17 cellular contexts compared by ENCODE assay signal in genomic region chr3:90011136-90011535, GRCh38.
DNase-seq lines count a peak whose midpoint lies in the region; ATAC-seq, FAIRE-seq and TF ChIP-seq lines count a peak whose summit lies in the region.
"Had no signal": no experiment of that assay in that cellular context is flagged by ENCODE, and none has a peak within 500 bp of the region (broad histone marks: within the 10 kb centered on the region; RNA-seq: fewer than 3 reads in every experiment).

No MANE protein-coding gene starts in this region.

- CTCF ChIA-PET in H1 (lab: Charles Lee; ENCODE audit: partially characterized antibody): interaction anchor here (1.3 kb wide), 2 partner anchors 20 to 81 kb away, joined by 3 read pairs; no protein-coding TSS in a partner anchor

- H4K5ac ChIP-seq in H1 (ENCODE audit: insufficient read length, low read depth, low read length): no peak overlapping the region
- no peak overlapping the region for H4K5ac ChIP-seq in mesendoderm (ENCODE audit: low read length)

- 83% methylated on average over 5 of the region's 5 CpGs; no CpG with 5 or more reads in 1 of the 2 experiments for WGBS in H1 (ENCODE audit: extremely low coverage in 1 of 2, insufficient coverage in 1 of 2, insufficient read length in 1 of 2, insufficient replicate concordance in 2 of 2, low coverage in 1 of 2, low lambda C conversion rate in 2 of 2, missing lambda C conversion rate in 1 of 2), 2 experiments
- no CpG with 5 or more reads among the region's 5 CpGs for WGBS in mesendoderm (ENCODE audit: extremely low coverage, insufficient coverage, low lambda C conversion rate)
- WGBS in thyroid gland, 2 donors: 13% methylated on average over 5 of the region's 5 CpGs

- H3K27ac Mint-ChIP-seq in effector memory CD8-positive, alpha-beta T cell: no peak overlapping the region
- H3K27ac Mint-ChIP-seq: activated CD4-positive, alpha-beta T cell treated with anti-CD3 and anti-CD28 coated beads for 36 hours; activated naive CD8-positive, alpha-beta T cell treated with anti-CD3 and anti-CD28 coated beads, Interleukin-2, amount 50 U/mL, for 24 hours; immature natural killer cell; T-helper 1 cell treated with Interleukin-12 subunit alpha and Interleukin-12 subunit beta and Interleukin-4 antibody, amounts not matched to agents 30 μg/mL and 1 μg/mL, for 36 hours had no signal

- intact Hi-C loops in thyroid gland (cut with DNase I): no loop called here

- no peak overlapping the region for H3K14ac ChIP-seq in H1 (ENCODE audit: insufficient read length)

- TF ChIP-seq EP300 in H1 (IDR thresholded peaks at IDR 0.05; ENCODE audit: borderline replicate concordance in 1 of 2, low read depth in 2 of 2, low read length in 2 of 2): no peak

- no peaks in the 10 kb centered on the region for H3K27me3 ChIP-seq in H1 (replicated peaks in 1 of 4; ENCODE audit: control insufficient read depth in 3 of 4, extremely low read depth in 1 of 4, insufficient read depth in 3 of 4, low read length in 3 of 4)
- H3K27me3 ChIP-seq in mesendoderm (ENCODE audit: insufficient read depth, low read length, poor library complexity): no peaks in the 10 kb centered on the region
- no peaks in the 10 kb centered on the region for H3K27me3 ChIP-seq in thyroid gland

- TF ChIP-seq CTCF in H1 (IDR thresholded peaks at IDR 0.05; ENCODE audit: control extremely low read depth in 1 of 3, insufficient read depth in 1 of 3, low read depth in 1 of 3, low read length in 3 of 3) (no peak), thyroid gland (IDR thresholded peaks at IDR 0.05) (no peak)

- no peaks in the 10 kb centered on the region for H3K27me3 Mint-ChIP-seq in effector memory CD8-positive, alpha-beta T cell
- H3K27me3 Mint-ChIP-seq: activated CD4-positive, alpha-beta T cell treated with anti-CD3 and anti-CD28 coated beads for 36 hours; activated naive CD8-positive, alpha-beta T cell treated with anti-CD3 and anti-CD28 coated beads, Interleukin-2, amount 50 U/mL, for 24 hours had no signal

- no peak for TF ChIP-seq POLR2A in H1 (IDR thresholded peaks at IDR 0.05; ENCODE audit: control extremely low read depth in 1 of 2, low read depth in 2 of 2, low read length in 2 of 2)
- no peak for TF ChIP-seq POLR2A in thyroid gland (IDR thresholded peaks at IDR 0.05)

- H3K4me2 ChIP-seq in H1 (ENCODE audit: insufficient read depth in 1 of 2, low read depth in 2 of 2, low read length in 2 of 2) (no peak overlapping the region), mesendoderm (ENCODE audit: low read length) (no peak overlapping the region)

- H4K91ac ChIP-seq in H1 (replicated peaks; ENCODE audit: insufficient read length, low read length): no peak overlapping the region

- H2BK12ac ChIP-seq in H1 (ENCODE audit: low read depth, low read length): peak overlapping the region; percentile 28; the same call in 1 of the 2 replicates

- peaks cover 5 to 15% of the 10 kb centered on the region in 2 donors for H3K9me3 Mint-ChIP-seq in effector memory CD8-positive, alpha-beta T cell
- H3K9me3 Mint-ChIP-seq: activated naive CD8-positive, alpha-beta T cell treated with anti-CD3 and anti-CD28 coated beads, Interleukin-2, amount 50 U/mL, for 24 hours had no signal

- DNase-seq in NCI-H1092 treated with DMSO at 0.1 percent for 48 hours (lab: John Stamatoyannopoulos, UW): peak; percentile 13
- no peak for DNase-seq in NCI-H1092 (lab: John Stamatoyannopoulos, UW)
- DNase-seq in H1 (ENCODE audit: low read depth in 1 of 2, low spot score in 2 of 2): no peak
- no peak for DNase-seq in mesendoderm
- peak; percentile 3 to 17 for DNase-seq in thyroid gland
- DNase-seq in NCI-H524 treated with DMSO at 0.1 percent for 48 hours (lab: John Stamatoyannopoulos, UW): no peak
- no peak for DNase-seq in effector memory CD8-positive, alpha-beta T cell
- DNase-seq in NCI-H1105 (lab: John Stamatoyannopoulos, UW): no peak
- DNase-seq: activated CD4-positive, alpha-beta T cell treated with anti-CD3 and anti-CD28 coated beads for 36 hours; activated naive CD8-positive, alpha-beta T cell treated with anti-CD3 and anti-CD28 coated beads, Interleukin-2, amount 50 U/mL, for 24 hours; activated T-cell treated with anti-CD3 and anti-CD28 coated beads, Interleukin-2, amount 50 U/mL, for 1 hour; immature natural killer cell; NCI-H1105 treated with DMSO at 0.1 percent for 48 hours; stimulated activated naive CD8-positive, alpha-beta T cell treated with anti-CD3 and anti-CD28 coated beads, Interleukin-15, Interleukin-2, amounts not matched to agents 100 U/mL and 50 U/mL, for 24 hours had no signal

- no peaks in the 10 kb centered on the region; a peak in 1 of 4 replicates for H3K9me3 ChIP-seq in H1 (ENCODE audit: insufficient read depth in 2 of 2, low read depth in 1 of 2, low read length in 1 of 2)
- no peaks in the 10 kb centered on the region for H3K9me3 ChIP-seq in thyroid gland

- H3K4me1 ChIP-seq in H1 (replicated peaks in 1 of 4; ENCODE audit: control insufficient read depth in 3 of 4, insufficient read depth in 4 of 4, low read length in 3 of 4) (peaks cover 0 to 3% (median 1%) of the 10 kb centered on the region in 4 experiments; a peak in 1 of 7 replicates), mesendoderm (ENCODE audit: control insufficient read depth, low read depth, low read length) (no peaks in the 10 kb centered on the region), thyroid gland (peaks cover 0 to 6% of the 10 kb centered on the region in 2 donors)

- ATAC-seq in effector memory CD8-positive, alpha-beta T cell (replicated peaks): no peak
- ATAC-seq: activated CD4-positive, alpha-beta T cell treated with anti-CD3 and anti-CD28 coated beads for 36 hours; activated naive CD8-positive, alpha-beta T cell treated with anti-CD3 and anti-CD28 coated beads, Interleukin-2, amount 50 U/mL, for 24 hours; Panc1; stimulated activated naive CD8-positive, alpha-beta T cell treated with anti-CD3 and anti-CD28 coated beads, Interleukin-15, Interleukin-2, amounts not matched to agents 100 U/mL and 50 U/mL, for 24 hours had no signal

- peaks cover 3% of the 10 kb centered on the region for H3K36me3 Mint-ChIP-seq in effector memory CD8-positive, alpha-beta T cell (ENCODE audit: insufficient read depth)

- no peak overlapping the region for H3K4ac ChIP-seq in H1 (replicated peaks; ENCODE audit: insufficient read length, low read depth, low read length)
- H3K4ac ChIP-seq in mesendoderm (ENCODE audit: low read depth, low read length): peak overlapping the region; percentile 75

- H3K27ac ChIP-seq in H1 (ENCODE audit: low read depth, low read length) (no peak overlapping the region; the same call in 1 of the 2 replicates), mesendoderm (ENCODE audit: low read depth, low read length) (no peak overlapping the region), thyroid gland (no peak overlapping the region)

- no peak overlapping the region for H2BK20ac ChIP-seq in H1 (ENCODE audit: low read length)

- H3K18ac ChIP-seq in H1 (ENCODE audit: extremely low read depth, low read length) (no peak overlapping the region), mesendoderm (ENCODE audit: low read length) (no peak overlapping the region)

- no peak overlapping the region for H3K56ac ChIP-seq in H1 (replicated peaks; ENCODE audit: insufficient read length, low read depth, low read length)
- no peak overlapping the region for H3K56ac ChIP-seq in mesendoderm (ENCODE audit: low read length)

- FAIRE-seq in H1 (lab: Jason Lieb, UNC): no peak
- FAIRE-seq: frontal cortex had no signal

- TF ChIP-seq RAD21 in H1 (IDR thresholded peaks at IDR 0.05 in 1 of 2, conservative IDR thresholded peaks at IDR 0.05 in 1 of 2; ENCODE audit: low read depth in 2 of 2, low read length in 2 of 2): no peak

- H3K36me3 ChIP-seq in H1 (ENCODE audit: control insufficient read depth in 2 of 4, insufficient read depth in 4 of 4, low read length in 3 of 4): no peaks in the 10 kb centered on the region
- H3K36me3 ChIP-seq in mesendoderm (ENCODE audit: control insufficient read depth, insufficient read depth, low read length): no peaks in the 10 kb centered on the region
- H3K36me3 ChIP-seq in thyroid gland: no peaks in the 10 kb centered on the region

- H2BK15ac ChIP-seq in H1 (ENCODE audit: low read length) (no peak overlapping the region), mesendoderm (replicated peaks; ENCODE audit: low read depth) (no peak overlapping the region)

- no peak overlapping the region for H4K8ac ChIP-seq in H1 (ENCODE audit: extremely low read depth, insufficient read depth, low read length)
- no peak overlapping the region for H4K8ac ChIP-seq in mesendoderm (ENCODE audit: low read depth, low read length)

- H2AFZ ChIP-seq in H1 (ENCODE audit: low read length): peak overlapping the region; percentile 86

- no peak overlapping the region for H3K4me3 ChIP-seq in H1 (ENCODE audit: extremely low read depth in 1 of 4, insufficient read depth in 2 of 4, low read depth in 3 of 4, low read length in 4 of 4)
- H3K4me3 ChIP-seq in mesendoderm (ENCODE audit: low read length): no peak overlapping the region
- H3K4me3 ChIP-seq in thyroid gland (replicated peaks in 1 of 3): no peak overlapping the region

- no peak overlapping the region for H2BK5ac ChIP-seq in H1 (ENCODE audit: low read depth, low read length)
- no peak overlapping the region for H2BK5ac ChIP-seq in mesendoderm (ENCODE audit: low read length)

- H3K9ac ChIP-seq in H1 (replicated peaks in 1 of 4; ENCODE audit: extremely low read depth in 1 of 4, low read depth in 3 of 4, low read length in 3 of 4): no peak overlapping the region
- no peak overlapping the region for H3K9ac ChIP-seq in mesendoderm (ENCODE audit: low read length)

- no peaks in the 10 kb centered on the region for H3K4me1 Mint-ChIP-seq in effector memory CD8-positive, alpha-beta T cell (ENCODE audit: low read depth in 2 of 2)
- H3K4me1 Mint-ChIP-seq: activated CD4-positive, alpha-beta T cell treated with anti-CD3 and anti-CD28 coated beads for 36 hours; activated naive CD8-positive, alpha-beta T cell treated with anti-CD3 and anti-CD28 coated beads, Interleukin-2, amount 50 U/mL, for 24 hours; immature natural killer cell had no signal

- H2AK5ac ChIP-seq in H1 (ENCODE audit: low read depth, low read length) (no peak overlapping the region), mesendoderm (ENCODE audit: low read length) (no peak overlapping the region)

- H3K23me2 ChIP-seq in H1 (ENCODE audit: low read depth, low read length): no peaks in the 10 kb centered on the region

- H3K23ac ChIP-seq in H1 (ENCODE audit: insufficient read length): no peak overlapping the region
- no peak overlapping the region for H3K23ac ChIP-seq in mesendoderm (ENCODE audit: low read length)

- POLR2A ChIA-PET in H1 (lab: Charles Lee; ENCODE audit: partially characterized antibody): no interaction called here

- no peak overlapping the region for H3K4me3 Mint-ChIP-seq in effector memory CD8-positive, alpha-beta T cell
- H3K4me3 Mint-ChIP-seq: activated CD4-positive, alpha-beta T cell treated with anti-CD3 and anti-CD28 coated beads for 36 hours; activated naive CD8-positive, alpha-beta T cell treated with anti-CD3 and anti-CD28 coated beads, Interleukin-2, amount 50 U/mL, for 24 hours; immature natural killer cell; T-helper 1 cell treated with Interleukin-12 subunit alpha and Interleukin-12 subunit beta and Interleukin-4 antibody, amounts not matched to agents 30 μg/mL and 1 μg/mL, for 36 hours had no signal

- no peaks in the 10 kb centered on the region for H3K79me2 ChIP-seq in H1 (ENCODE audit: control insufficient read depth in 1 of 2, insufficient read depth in 2 of 2, low read length in 2 of 2)
- H3K79me2 ChIP-seq in mesendoderm (ENCODE audit: control insufficient read depth, insufficient read depth, low read length): no peaks in the 10 kb centered on the region

- no peaks in the 10 kb centered on the region for H4K20me1 ChIP-seq in H1 (replicated peaks in 1 of 2; ENCODE audit: control insufficient read depth in 1 of 2, insufficient read depth in 2 of 2, low read length in 2 of 2)

- H2BK120ac ChIP-seq in H1 (replicated peaks; ENCODE audit: low read depth, low read length): no peak overlapping the region
- H2BK120ac ChIP-seq in mesendoderm (ENCODE audit: low read depth, low read length): peak overlapping the region; percentile 82

- H3K79me1 ChIP-seq in H1 (ENCODE audit: low read depth, low read length): no peaks in the 10 kb centered on the region
- H3K79me1 ChIP-seq in mesendoderm (ENCODE audit: low read length): no peaks in the 10 kb centered on the region

Comparison
In these comparisons a context has a peak if more than half of its experiments do, and no peak if none do; other contexts are left out.
1. DNase-seq: peak in NCI-H1092 treated with DMSO at 0.1 percent for 48 hours (single experiment) and thyroid gland (2 of 2); none in NCI-H1092 (single experiment), H1 (0 of 2), mesendoderm (single experiment), NCI-H524 treated with DMSO at 0.1 percent for 48 hours (single experiment), effector memory CD8-positive, alpha-beta T cell (0 of 3) and NCI-H1105 (single experiment).